1 cellular context compared by ENCODE assay signal in genomic region chr19:40716655-40717324, GRCh38.
TF ChIP-seq lines count a peak whose summit lies in the region.

Gene COQ8B (minus strand): TSS chr19:40716886. CDS start chr19:40714632, 2,254 bp downstream.
Gene ITPKC (plus strand): TSS chr19:40717112. CDS start chr19:40717136, 24 bp downstream.

TF ChIP-seq in HepG2, 621 proteins besides CTCF, POLR2A, EP300 and RAD21 (continued from another document and continues in another):
- TF ChIP-seq RERE (CRISPR knock-in tag; IDR thresholded peaks at IDR 0.05; ENCODE audit: low read depth) (no peak), HIVEP1 (CRISPR knock-in tag; IDR thresholded peaks at IDR 0.05) (peak; percentile 99), MTERF4 (CRISPR knock-in tag; IDR thresholded peaks at IDR 0.05) (no peak), NFYC (CRISPR knock-in tag; IDR thresholded peaks at IDR 0.05) (no peak), THYN1 (CRISPR knock-in tag; IDR thresholded peaks at IDR 0.05; ENCODE audit: borderline replicate concordance, low read depth) (no peak), ZNF160 (CRISPR knock-in tag; IDR thresholded peaks at IDR 0.05) (no peak), ZNF776 (CRISPR knock-in tag; IDR thresholded peaks at IDR 0.05) (no peak), ZBED4 (CRISPR knock-in tag; IDR thresholded peaks at IDR 0.05; ENCODE audit: borderline replicate concordance) (peak; percentile 83), CHD4 (IDR thresholded peaks at IDR 0.05; ENCODE audit: borderline replicate concordance, low read length) (peak; percentile 61; the same call in 1 of the 2 replicates), MAFF (IDR thresholded peaks at IDR 0.05; ENCODE audit: low read depth, low read length) (no peak), ZNF333 (CRISPR knock-in tag; IDR thresholded peaks at IDR 0.05; ENCODE audit: borderline replicate concordance) (no peak), ZBTB10 (CRISPR knock-in tag; IDR thresholded peaks at IDR 0.05; ENCODE audit: borderline replicate concordance) (peak; percentile 50; the same call in 1 of the 2 replicates), MXD3 (CRISPR knock-in tag; IDR thresholded peaks at IDR 0.05) (no peak), FOSL1 (CRISPR knock-in tag; IDR thresholded peaks at IDR 0.05; ENCODE audit: borderline replicate concordance) (no peak), THAP7 (CRISPR knock-in tag; IDR thresholded peaks at IDR 0.05) (no peak), ZNF143 (CRISPR knock-in tag; IDR thresholded peaks at IDR 0.05) (no peak), ZUFSP (CRISPR knock-in tag; IDR thresholded peaks at IDR 0.05; ENCODE audit: borderline replicate concordance) (no peak), GABPA (IDR thresholded peaks at IDR 0.05; ENCODE audit: low read depth, low read length) (peak; percentile 74), GABPA (CRISPR knock-in tag; IDR thresholded peaks at IDR 0.05; ENCODE audit: low read depth) (peak; percentile 92), ATF7-NPFF (CRISPR knock-in tag; IDR thresholded peaks at IDR 0.05; ENCODE audit: low read depth) (no peak; the same call in 1 of the 2 replicates), CC2D1A (CRISPR knock-in tag; IDR thresholded peaks at IDR 0.05) (no peak), ZKSCAN1 (IDR thresholded peaks at IDR 0.05; ENCODE audit: low read length) (no peak), ZNF567 (CRISPR knock-in tag; IDR thresholded peaks at IDR 0.05; ENCODE audit: borderline replicate concordance) (no peak), ZNF83 (CRISPR knock-in tag; IDR thresholded peaks at IDR 0.05; ENCODE audit: borderline replicate concordance) (no peak), ZNF570 (CRISPR knock-in tag; IDR thresholded peaks at IDR 0.05; ENCODE audit: borderline replicate concordance) (no peak), HNRNPH1 (optimal IDR thresholded peaks at IDR 0.05; ENCODE audit: low read depth, low read length) (no peak), SOX6 (IDR thresholded peaks at IDR 0.05) (no peak), SOX6 (CRISPR knock-in tag; IDR thresholded peaks at IDR 0.05) (peak; percentile 43), ATF5 (CRISPR knock-in tag; IDR thresholded peaks at IDR 0.05; ENCODE audit: low read depth) (no peak), SETDB1 (CRISPR knock-in tag; IDR thresholded peaks at IDR 0.05; ENCODE audit: borderline replicate concordance) (no peak), ZFYVE20 (CRISPR knock-in tag; IDR thresholded peaks at IDR 0.05; ENCODE audit: borderline replicate concordance, low read depth) (no peak), ONECUT2 (CRISPR knock-in tag; IDR thresholded peaks at IDR 0.05) (no peak), ZNF296 (CRISPR knock-in tag; conservative IDR thresholded peaks at IDR 0.05) (no peak), JUNB (CRISPR knock-in tag; IDR thresholded peaks at IDR 0.05; ENCODE audit: borderline replicate concordance) (no peak), ZMAT3 (CRISPR knock-in tag; conservative IDR thresholded peaks at IDR 0.05) (peak; percentile 81), ZNF569 (CRISPR knock-in tag; IDR thresholded peaks at IDR 0.05; ENCODE audit: borderline replicate concordance) (no peak), ZNF598 (CRISPR knock-in tag; IDR thresholded peaks at IDR 0.05; ENCODE audit: borderline replicate concordance) (no peak), TCF7L2 (IDR thresholded peaks at IDR 0.05; ENCODE audit: low read depth, low read length) (no peak), TOPORS (CRISPR knock-in tag; IDR thresholded peaks at IDR 0.05) (no peak), SKI (IDR thresholded peaks at IDR 0.05; ENCODE audit: partially characterized antibody) (peak; percentile 43), ZNF354B (CRISPR knock-in tag; IDR thresholded peaks at IDR 0.05) (no peak), ZNF790 (CRISPR knock-in tag; IDR thresholded peaks at IDR 0.05; ENCODE audit: borderline replicate concordance) (0 out of 2 replicates have a peak, but pooled peaks have one; percentile 48), EZH2 (conservative IDR thresholded peaks at IDR 0.05; ENCODE audit: low read depth, low read length) (no peak), TCF12 (IDR thresholded peaks at IDR 0.05) (no peak), TCF12 (CRISPR knock-in tag; IDR thresholded peaks at IDR 0.05) (0 out of 2 replicates have a peak, but pooled peaks have one; percentile 46), POLR2G (IDR thresholded peaks at IDR 0.05; ENCODE audit: low read depth, low read length) (peak; percentile 76), ZNF274 (CRISPR knock-in tag; IDR thresholded peaks at IDR 0.05) (no peak), SPEN (CRISPR knock-in tag; IDR thresholded peaks at IDR 0.05; ENCODE audit: low read depth) (peak; percentile 52; the same call in 1 of the 2 replicates), ZNF441 (CRISPR knock-in tag; IDR thresholded peaks at IDR 0.05; ENCODE audit: borderline replicate concordance) (0 out of 2 replicates have a peak, but pooled peaks have one; percentile 18), ASH2L (IDR thresholded peaks at IDR 0.05; ENCODE audit: insufficient read length, low read depth, low read length) (peak; percentile 71), CBX2 (IDR thresholded peaks at IDR 0.05; ENCODE audit: low read depth, low read length) (no peak), CBX2 (CRISPR knock-in tag; IDR thresholded peaks at IDR 0.05; ENCODE audit: low read depth) (no peak), ZNF597 (CRISPR knock-in tag; IDR thresholded peaks at IDR 0.05) (no peak)
